ENCODE assay signal across 26 cellular contexts in the genomic region with DNA sequence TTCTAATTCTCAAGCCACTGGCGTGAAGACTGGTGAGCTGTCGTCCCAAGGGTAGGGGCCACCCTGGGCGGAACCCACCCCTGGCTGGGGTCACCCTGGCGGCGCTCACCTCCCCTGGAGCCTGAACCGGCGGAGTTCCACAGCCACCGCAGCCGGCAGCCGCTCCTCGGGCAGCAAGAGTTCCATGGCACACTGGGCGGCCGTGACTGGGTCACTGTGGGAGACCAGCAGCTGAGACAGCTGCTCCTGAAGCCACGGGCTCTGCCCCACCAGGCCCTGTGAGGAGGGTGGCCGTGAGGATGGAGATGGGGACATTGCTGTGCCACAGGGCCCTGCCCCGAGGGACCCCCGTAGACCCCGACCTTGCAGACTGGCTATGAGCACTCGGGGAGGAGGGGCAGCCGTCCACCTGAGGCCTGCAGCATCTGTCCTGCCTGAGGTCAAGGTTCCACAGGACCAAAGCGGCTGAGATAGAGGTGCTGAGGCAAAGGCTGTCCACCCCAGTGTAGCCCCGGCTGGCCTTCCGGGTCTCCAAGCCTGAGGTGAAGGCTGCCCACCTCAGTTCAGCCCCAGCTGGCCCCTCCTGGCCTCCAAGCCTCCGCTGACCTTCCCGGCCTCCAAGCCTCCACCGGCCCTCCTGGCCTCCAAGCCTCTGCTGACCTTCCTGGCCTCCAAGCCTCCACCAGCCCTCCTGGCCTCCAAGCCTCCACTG. TPM values are rescaled to one million over a fixed set of nuclear protein-coding genes. Genes with fewer than 3 reads are reported as not detected.
"Had no signal": no experiment of that assay in that cellular context is flagged by ENCODE, and none has a peak within 500 bp of the region (broad histone marks: within the 10 kb centered on the region; RNA-seq: fewer than 3 reads in every experiment).

No MANE protein-coding gene starts in this region.

- H3K27ac ChIP-seq: body of pancreas, neural progenitor cell, psoas muscle, suprapubic skin, tibial nerve, uterus, VCaP had no signal

- H3K4me1 ChIP-seq: body of pancreas, gastrocnemius medialis, neural progenitor cell, psoas muscle, suprapubic skin, tibial nerve, uterus had no signal

- H3K27me3 Mint-ChIP-seq: activated CD4-positive, alpha-beta memory T cell treated with anti-CD3 and anti-CD28 coated beads, Interleukin-2, amount 10 ng/mL, durations not matched to agents 7 days and 5 days; activated CD4-positive, alpha-beta T cell treated with anti-CD3 and anti-CD28 coated beads, Interleukin-2, amount 10 ng/mL, durations not matched to agents 24 days and 14 days; activated CD8-positive, alpha-beta memory T cell treated with anti-CD3 and anti-CD28 coated beads, Interleukin-2, amount 10 ng/mL, durations not matched to agents 7 days and 5 days; naive thymus-derived CD4-positive, alpha-beta T cell; stimulated activated naive CD8-positive, alpha-beta T cell treated with anti-CD3 and anti-CD28 coated beads, Interleukin-15, amount 100 ng/mL, for 72 hours; T-cell had no signal

- H2AFZ ChIP-seq: neural progenitor cell had no signal

- H3K27ac Mint-ChIP-seq: activated CD4-positive, alpha-beta memory T cell treated with anti-CD3 and anti-CD28 coated beads, Interleukin-2, amount 10 ng/mL, durations not matched to agents 7 days and 5 days; activated CD4-positive, alpha-beta T cell treated with anti-CD3 and anti-CD28 coated beads, Interleukin-2, amount 10 ng/mL, durations not matched to agents 24 days and 14 days; activated CD8-positive, alpha-beta memory T cell treated with anti-CD3 and anti-CD28 coated beads, Interleukin-2, amount 10 ng/mL, durations not matched to agents 7 days and 5 days; activated T-helper 1 cell treated with anti-CD3 and anti-CD28 coated beads, Interleukin-12 subunit alpha, Interleukin-12 subunit beta, Interleukin-2, Interleukin-4 antibody, amounts not matched to agents 30 ng/mL and 10 ng/mL and 1 ng/mL, durations not matched to agents 14 hours and 24 hours and 36 hours; naive thymus-derived CD4-positive, alpha-beta T cell; neural progenitor cell; stimulated activated effector memory CD8-positive, alpha-beta T cell treated with anti-CD3 and anti-CD28 coated beads, Interleukin-12 subunit alpha, Interleukin-12 subunit beta, amount 100 ng/mL, for 72 hours; stimulated activated naive CD8-positive, alpha-beta T cell treated with anti-CD3 and anti-CD28 coated beads, Interleukin-15, amount 100 ng/mL, for 72 hours; T-cell; T-helper 2 cell treated with Interferon-gamma antibody and Interleukin-4, amounts not matched to agents 5 μg/mL and 100 μg/mL, for 36 hours had no signal

- H3K27me3 ChIP-seq: body of pancreas, esophagus muscularis mucosa, gastrocnemius medialis, neural progenitor cell, suprapubic skin, tibial nerve, uterus had no signal

- H3K4me1 Mint-ChIP-seq: activated CD4-positive, alpha-beta memory T cell treated with anti-CD3 and anti-CD28 coated beads, Interleukin-2, amount 10 ng/mL, durations not matched to agents 7 days and 5 days; activated CD4-positive, alpha-beta T cell treated with anti-CD3 and anti-CD28 coated beads, Interleukin-2, amount 10 ng/mL, durations not matched to agents 24 days and 14 days; activated CD8-positive, alpha-beta memory T cell treated with anti-CD3 and anti-CD28 coated beads, Interleukin-2, amount 10 ng/mL, durations not matched to agents 7 days and 5 days; neural progenitor cell; stimulated activated effector memory CD8-positive, alpha-beta T cell treated with anti-CD3 and anti-CD28 coated beads, Interleukin-12 subunit alpha, Interleukin-12 subunit beta, amount 100 ng/mL, for 72 hours; stimulated activated naive CD8-positive, alpha-beta T cell treated with anti-CD3 and anti-CD28 coated beads, Interleukin-15, amount 100 ng/mL, for 72 hours; T-cell had no signal

- DNase-seq: activated CD4-positive, alpha-beta memory T cell treated with anti-CD3 and anti-CD28 coated beads, Interleukin-2, amount 10 ng/mL, durations not matched to agents 7 days and 5 days; activated CD4-positive, alpha-beta T cell treated with anti-CD3 and anti-CD28 coated beads, Interleukin-2, amount 10 ng/mL, durations not matched to agents 24 days and 14 days; activated CD8-positive, alpha-beta memory T cell treated with anti-CD3 and anti-CD28 coated beads, Interleukin-2, amount 10 ng/mL, durations not matched to agents 7 days and 5 days; activated gamma-delta T cell; activated naive CD4-positive, alpha-beta T cell treated with anti-CD3 and anti-CD28 coated beads, Interleukin-2, amount 50 U/mL, for 16 hours; anterior cingulate cortex; body of pancreas; effector memory CD4-positive, alpha-beta T cell; gastrocnemius medialis; hypothalamus; naive thymus-derived CD4-positive, alpha-beta T cell; psoas muscle; stimulated activated CD4-positive, alpha-beta T cell treated with anti-CD3 and anti-CD28 coated beads, Interleukin-1b, Interleukin-23, amount 100 ng/mL, for 48 hours; stimulated activated naive CD8-positive, alpha-beta T cell treated with anti-CD3 and anti-CD28 coated beads, Interleukin-15, amount 100 ng/mL, for 72 hours; T-cell; uterus had no signal

- H3K4me3 Mint-ChIP-seq: activated CD4-positive, alpha-beta memory T cell treated with anti-CD3 and anti-CD28 coated beads, Interleukin-2, amount 10 ng/mL, durations not matched to agents 7 days and 5 days; activated CD4-positive, alpha-beta T cell treated with anti-CD3 and anti-CD28 coated beads, Interleukin-2, amount 10 ng/mL, durations not matched to agents 24 days and 14 days; activated CD8-positive, alpha-beta memory T cell treated with anti-CD3 and anti-CD28 coated beads, Interleukin-2, amount 10 ng/mL, durations not matched to agents 7 days and 5 days; activated T-helper 1 cell treated with anti-CD3 and anti-CD28 coated beads, Interleukin-12 subunit alpha, Interleukin-12 subunit beta, Interleukin-2, Interleukin-4 antibody, amounts not matched to agents 30 ng/mL and 10 ng/mL and 1 ng/mL, durations not matched to agents 14 hours and 24 hours and 36 hours; naive thymus-derived CD4-positive, alpha-beta T cell; neural progenitor cell; stimulated activated effector memory CD8-positive, alpha-beta T cell treated with anti-CD3 and anti-CD28 coated beads, Interleukin-12 subunit alpha, Interleukin-12 subunit beta, amount 100 ng/mL, for 72 hours; stimulated activated naive CD8-positive, alpha-beta T cell treated with anti-CD3 and anti-CD28 coated beads, Interleukin-15, amount 100 ng/mL, for 72 hours; T-cell; T-helper 2 cell treated with Interferon-gamma antibody and Interleukin-4, amounts not matched to agents 5 μg/mL and 100 μg/mL, for 36 hours had no signal

- H3K9me3 ChIP-seq: gastrocnemius medialis had no signal

- ATAC-seq: activated CD4-positive, CD25-positive, alpha-beta regulatory T cell treated with anti-CD3 and anti-CD28 coated beads, Interleukin-2, amount 50 U/mL, for 24 hours; activated CD8-positive, alpha-beta memory T cell treated with anti-CD3 and anti-CD28 coated beads, Interleukin-2, amount 10 ng/mL, durations not matched to agents 7 days and 5 days; gastrocnemius medialis; naive thymus-derived CD4-positive, alpha-beta T cell; stimulated activated effector memory CD8-positive, alpha-beta T cell treated with anti-CD3 and anti-CD28 coated beads, Interleukin-12 subunit alpha, Interleukin-12 subunit beta, amount 100 ng/mL, for 72 hours; stimulated activated naive CD8-positive, alpha-beta T cell treated with anti-CD3 and anti-CD28 coated beads, Interleukin-15, amount 100 ng/mL, for 72 hours; T-cell had no signal

- H3K4me3 ChIP-seq: body of pancreas, esophagus muscularis mucosa, gastrocnemius medialis, lung, neural progenitor cell, psoas muscle, suprapubic skin, tibial nerve, uterus had no signal

- H3K4me2 ChIP-seq: neural progenitor cell had no signal

- H3K36me3 ChIP-seq: neural progenitor cell, uterus had no signal

- H3K36me3 Mint-ChIP-seq: stimulated activated effector memory CD8-positive, alpha-beta T cell treated with anti-CD3 and anti-CD28 coated beads, Interleukin-12 subunit alpha, Interleukin-12 subunit beta, amount 100 ng/mL, for 72 hours had no signal

- H3K9ac ChIP-seq: neural progenitor cell had no signal

RNA-seq across cellular contexts. Expression of gene NRARP, which starts 50.6 kb away (rescaled TPM):
- polyA plus RNA-seq: naive thymus-derived CD4-positive, alpha-beta T cell had no signal
